27 cellular contexts compared by ENCODE assay signal in the genomic region with DNA sequence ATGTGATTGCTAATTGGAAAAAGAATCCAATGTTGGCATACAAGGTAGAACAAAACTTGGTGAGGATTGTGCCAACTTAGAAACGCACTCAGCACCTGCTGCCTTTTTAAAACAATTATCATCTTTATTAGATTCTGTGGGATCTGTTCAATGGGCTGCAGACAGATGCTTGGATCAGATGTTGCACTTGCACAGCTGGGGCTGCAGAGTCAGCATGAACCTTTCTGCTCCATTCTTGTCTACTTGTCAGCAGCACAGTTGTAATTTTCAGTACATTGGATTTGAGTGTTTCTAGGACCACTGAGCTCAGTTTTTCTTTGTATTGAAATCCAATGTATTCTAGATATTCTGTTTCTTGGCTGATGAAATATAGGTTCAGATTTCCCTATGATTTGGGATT.
"Had no signal": no experiment of that assay in that cellular context is flagged by ENCODE, and none has a peak within 500 bp of the region (broad histone marks: within the 10 kb centered on the region; RNA-seq: fewer than 3 reads in every experiment).

No MANE protein-coding gene starts in this region.

- H3K36me3 ChIP-seq: left ventricle myocardium inferior, pancreas, prostate gland, tibial nerve, uterus had no signal

- H3K27ac Mint-ChIP-seq: immature natural killer cell; memory B cell; naive thymus-derived CD4-positive, alpha-beta T cell; natural killer cell treated with Interleukin-12 subunit alpha and Interleukin-12 subunit beta and Interleukin-15 and Interleukin-18, amount 100 ng/mL, for 72 hours; stimulated activated naive CD8-positive, alpha-beta T cell treated with anti-CD3 and anti-CD28 coated beads, Interleukin-15, amount 100 ng/mL, for 72 hours; type B pancreatic cell had no signal

- H3K4me3 ChIP-seq: left ventricle myocardium inferior, mucosa of descending colon, pancreas, prostate gland, skin epidermis, tibial nerve, uterus had no signal

- H3K36me3 Mint-ChIP-seq: immature natural killer cell; memory B cell; naive thymus-derived CD4-positive, alpha-beta T cell; natural killer cell treated with Interleukin-12 subunit alpha and Interleukin-12 subunit beta and Interleukin-15 and Interleukin-18, amount 100 ng/mL, for 72 hours; type B pancreatic cell had no signal

- H3K4me1 Mint-ChIP-seq: immature natural killer cell; memory B cell; naive thymus-derived CD4-positive, alpha-beta T cell; neural crest cell; stimulated activated naive CD8-positive, alpha-beta T cell treated with anti-CD3 and anti-CD28 coated beads, Interleukin-15, amount 100 ng/mL, for 72 hours had no signal

- H3K9me3 ChIP-seq: left ventricle myocardium inferior, mucosa of descending colon, pancreas, prostate gland, tibial nerve, uterus had no signal

- ATAC-seq: mucosa of descending colon; naive thymus-derived CD4-positive, alpha-beta T cell; natural killer cell treated with Interleukin-12 subunit alpha and Interleukin-12 subunit beta and Interleukin-15 and Interleukin-18, amount 100 ng/mL, for 72 hours; pancreas; right cardiac atrium; sciatic nerve; stimulated activated naive CD8-positive, alpha-beta T cell treated with anti-CD3 and anti-CD28 coated beads, Interleukin-15, amount 100 ng/mL, for 72 hours had no signal

- H3K27me3 Mint-ChIP-seq: memory B cell; naive thymus-derived CD4-positive, alpha-beta T cell; natural killer cell treated with Interleukin-12 subunit alpha and Interleukin-12 subunit beta and Interleukin-15 and Interleukin-18, amount 100 ng/mL, for 72 hours; stimulated activated naive CD8-positive, alpha-beta T cell treated with anti-CD3 and anti-CD28 coated beads, Interleukin-15, amount 100 ng/mL, for 72 hours; type B pancreatic cell had no signal

- H3K27ac ChIP-seq: left ventricle myocardium inferior, pancreas, prostate gland, skin epidermis, tibial nerve, uterus had no signal

- H3K4me3 Mint-ChIP-seq: immature natural killer cell; memory B cell; naive thymus-derived CD4-positive, alpha-beta T cell; natural killer cell treated with Interleukin-12 subunit alpha and Interleukin-12 subunit beta and Interleukin-15 and Interleukin-18, amount 100 ng/mL, for 72 hours; neural crest cell; stimulated activated naive CD8-positive, alpha-beta T cell treated with anti-CD3 and anti-CD28 coated beads, Interleukin-15, amount 100 ng/mL, for 72 hours; type B pancreatic cell had no signal

- H3K27me3 ChIP-seq: pancreas, tibial nerve, uterus had no signal

- H3K9me3 Mint-ChIP-seq: natural killer cell treated with Interleukin-12 subunit alpha and Interleukin-12 subunit beta and Interleukin-15 and Interleukin-18, amount 100 ng/mL, for 72 hours; type B pancreatic cell had no signal

- DNase-seq: hypothalamus; immature natural killer cell; left ventricle myocardium inferior; midbrain; mucosa of descending colon; naive thymus-derived CD4-positive, alpha-beta T cell; nucleus accumbens; pancreas; posterior cingulate gyrus; retina; right cardiac atrium; stimulated activated CD4-positive, alpha-beta T cell treated with anti-CD3 and anti-CD28 coated beads, Interleukin-12 subunit alpha, Interleukin-12 subunit beta, amount 100 ng/mL, for 4 hours; stimulated activated CD4-positive, alpha-beta T cell treated with anti-CD3 and anti-CD28 coated beads, Interleukin-15, amount 100 ng/mL, for 24 hours; stimulated activated CD4-positive, alpha-beta T cell treated with anti-CD3 and anti-CD28 coated beads, Interleukin-2, amount 100 ng/mL, for 24 hours; stimulated activated CD4-positive, alpha-beta T cell treated with anti-CD3 and anti-CD28 coated beads, Interleukin-4, amount 100 ng/mL, for 1 hour; stimulated activated naive CD4-positive, alpha-beta T cell treated with Interleukin-2 at 50 U/mL for 16 hours; stimulated activated naive CD8-positive, alpha-beta T cell treated with anti-CD3 and anti-CD28 coated beads, Interleukin-15, amount 100 ng/mL, for 72 hours; substantia nigra; uterus had no signal

- H3K4me1 ChIP-seq: left ventricle myocardium inferior, pancreas, prostate gland, tibial nerve, uterus had no signal
